In the genomic region with DNA sequence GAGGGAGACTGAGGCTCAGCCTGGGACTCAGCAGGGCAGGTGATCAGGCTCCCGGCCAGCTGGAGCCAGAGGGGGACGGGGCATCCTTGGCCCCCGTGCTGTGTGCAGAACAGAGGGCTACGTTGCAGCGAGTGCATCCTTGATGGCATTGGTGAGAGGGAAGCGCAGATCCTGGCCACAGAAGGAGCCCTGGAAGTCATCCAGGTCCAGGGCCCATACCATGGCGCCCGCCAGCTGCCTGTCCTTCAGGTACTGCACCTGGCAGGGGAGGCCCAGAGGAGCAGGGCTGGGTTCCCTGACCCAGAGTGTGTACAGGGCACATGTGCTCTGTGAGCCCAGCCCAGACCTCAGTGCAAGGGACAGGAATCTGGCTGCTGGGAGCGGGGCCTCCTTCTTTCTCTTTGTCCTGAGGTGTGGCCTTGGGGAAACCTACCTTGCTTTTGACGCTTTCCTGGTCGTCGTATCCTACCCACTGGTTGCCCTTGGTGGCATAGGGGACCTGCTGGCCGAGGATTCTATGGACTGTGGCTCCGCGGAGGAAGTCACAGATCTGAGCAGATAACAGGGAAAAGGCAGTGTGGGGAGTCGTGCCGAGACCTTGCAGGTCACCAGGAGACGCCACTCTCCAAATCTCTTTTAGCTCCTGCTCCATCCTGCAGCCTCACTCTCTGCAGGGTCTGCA, we compare ENCODE assay signal across 16 cellular contexts. TPM values are rescaled to one million over a fixed set of nuclear protein-coding genes. Genes with fewer than 3 reads are reported as not detected.
"Had no signal": no experiment of that assay in that cellular context is flagged by ENCODE, and none has a peak within 500 bp of the region (broad histone marks: within the 10 kb centered on the region; RNA-seq: fewer than 3 reads in every experiment).

No MANE protein-coding gene starts in this region.

- H3K27me3 Mint-ChIP-seq: activated CD4-positive, alpha-beta memory T cell treated with anti-CD3 and anti-CD28 coated beads, Interleukin-2, amount 10 ng/mL, durations not matched to agents 7 days and 5 days; activated CD4-positive, alpha-beta T cell treated with anti-CD3 and anti-CD28 coated beads for 36 hours had no signal

- H3K36me3 ChIP-seq: pancreas had no signal

- H3K4me3 Mint-ChIP-seq: activated CD4-positive, alpha-beta memory T cell treated with anti-CD3 and anti-CD28 coated beads, Interleukin-2, amount 10 ng/mL, durations not matched to agents 7 days and 5 days; activated CD4-positive, alpha-beta T cell treated with anti-CD3 and anti-CD28 coated beads for 36 hours; activated T-cell treated with anti-CD3 and anti-CD28 coated beads, Interleukin-2, amount 50 U/mL, for 4 hours; memory B cell; stimulated activated memory B cell treated with anti-CD40 and anti-IgM and Interleukin-4, amounts not matched to agents 10 μg/mL and 1 μg/mL and 100 μg/mL, for 72 hours had no signal

- H3K27ac Mint-ChIP-seq: activated CD4-positive, alpha-beta memory T cell treated with anti-CD3 and anti-CD28 coated beads, Interleukin-2, amount 10 ng/mL, durations not matched to agents 7 days and 5 days; activated CD4-positive, alpha-beta T cell treated with anti-CD3 and anti-CD28 coated beads for 36 hours; memory B cell; stimulated activated memory B cell treated with anti-CD40 and anti-IgM and Interleukin-4, amounts not matched to agents 10 μg/mL and 1 μg/mL and 100 μg/mL, for 72 hours had no signal

- H3K4me2 ChIP-seq: hepatocyte had no signal

- H3K9me3 Mint-ChIP-seq: activated CD4-positive, alpha-beta memory T cell treated with anti-CD3 and anti-CD28 coated beads, Interleukin-2, amount 10 ng/mL, durations not matched to agents 7 days and 5 days; activated naive CD4-positive, alpha-beta T cell treated with anti-CD3 and anti-CD28 coated beads, Interleukin-2, amount 50 U/mL, for 72 hours; activated T-cell treated with anti-CD3 and anti-CD28 coated beads, Interleukin-2, amount 50 U/mL, for 4 hours; memory B cell; nephron; stimulated activated memory B cell treated with anti-CD40 and anti-IgM and Interleukin-4, amounts not matched to agents 10 μg/mL and 1 μg/mL and 100 μg/mL, for 72 hours had no signal

- H2AFZ ChIP-seq: hepatocyte had no signal

- H3K27ac ChIP-seq: left lung, pancreas had no signal

- H3K27me3 ChIP-seq: hepatocyte, left lung, pancreas had no signal

- H3K36me3 Mint-ChIP-seq: activated naive CD4-positive, alpha-beta T cell treated with anti-CD3 and anti-CD28 coated beads, Interleukin-2, amount 50 U/mL, for 72 hours; memory B cell; stimulated activated memory B cell treated with anti-CD40 and anti-IgM and Interleukin-4, amounts not matched to agents 10 μg/mL and 1 μg/mL and 100 μg/mL, for 72 hours had no signal

- H3K79me2 ChIP-seq: hepatocyte had no signal

- H3K9me3 ChIP-seq: left lung, pancreas had no signal

- H3K4me3 ChIP-seq: hepatocyte, left lung, pancreas had no signal

- DNase-seq: activated CD4-positive, alpha-beta memory T cell treated with anti-CD3 and anti-CD28 coated beads, Interleukin-2, amount 10 ng/mL, durations not matched to agents 7 days and 5 days; activated CD4-positive, alpha-beta T cell treated with anti-CD3 and anti-CD28 coated beads for 36 hours; activated gamma-delta T cell; activated T-cell treated with anti-CD3 and anti-CD28 coated beads, Interleukin-2, amount 50 U/mL, for 4 hours; caudate nucleus; left lung; stimulated activated CD4-positive, alpha-beta T cell treated with anti-CD3 and anti-CD28 coated beads, Interleukin-12 subunit alpha, Interleukin-12 subunit beta, amount 100 ng/mL, for 4 hours; T-helper 1 cell; T1000 had no signal

- H3K4me1 Mint-ChIP-seq: activated CD4-positive, alpha-beta memory T cell treated with anti-CD3 and anti-CD28 coated beads, Interleukin-2, amount 10 ng/mL, durations not matched to agents 7 days and 5 days; activated CD4-positive, alpha-beta T cell treated with anti-CD3 and anti-CD28 coated beads for 36 hours had no signal

- H3K4me1 ChIP-seq: pancreas had no signal

RNA-seq across cellular contexts. Expression of a gene that starts 3.8 kb away (rescaled TPM):
- total RNA-seq: activated CD4-positive, alpha-beta memory T cell treated with anti-CD3 and anti-CD28 coated beads, Interleukin-2, amount 10 ng/mL, durations not matched to agents 7 days and 5 days; activated CD4-positive, alpha-beta T cell treated with anti-CD3 and anti-CD28 coated beads for 36 hours; activated naive CD4-positive, alpha-beta T cell treated with anti-CD3 and anti-CD28 coated beads, Interleukin-2, amount 50 U/mL, for 72 hours; activated T-cell treated with anti-CD3 and anti-CD28 coated beads, Interleukin-2, amount 50 U/mL, for 4 hours; hepatocyte; pancreas; renal cortical epithelial cell had no signal

RNA-seq across cellular contexts. Expression of a gene that starts 7.0 kb away (rescaled TPM):
- total RNA-seq: activated CD4-positive, alpha-beta memory T cell treated with anti-CD3 and anti-CD28 coated beads, Interleukin-2, amount 10 ng/mL, durations not matched to agents 7 days and 5 days; activated T-cell treated with anti-CD3 and anti-CD28 coated beads, Interleukin-2, amount 50 U/mL, for 4 hours had no signal

RNA-seq across cellular contexts. Expression of a gene that starts 51.9 kb away (rescaled TPM):
- total RNA-seq: activated CD4-positive, alpha-beta T cell treated with anti-CD3 and anti-CD28 coated beads for 36 hours; activated naive CD4-positive, alpha-beta T cell treated with anti-CD3 and anti-CD28 coated beads, Interleukin-2, amount 50 U/mL, for 72 hours had no signal
